Comparison of ENCODE assay signal across 20 cellular contexts in genomic region chr12:19465711-19466110, GRCh38.
"Had no signal": no experiment of that assay in that cellular context is flagged by ENCODE, and none has a peak within 500 bp of the region (broad histone marks: within the 10 kb centered on the region; RNA-seq: fewer than 3 reads in every experiment).

No MANE protein-coding gene starts in this region.

- H3K4me1 ChIP-seq: colonic mucosa had no signal

- DNase-seq: colonic mucosa; dermis blood vessel endothelial cell; effector CD4-positive, alpha-beta T cell; gastrocnemius medialis; heart right ventricle; hypothalamus; kidney glomerular epithelial cell; mammary epithelial cell; naive thymus-derived CD4-positive, alpha-beta T cell; ovary; small intestine; stimulated activated CD4-positive, alpha-beta T cell treated with anti-CD3 and anti-CD28 coated beads, Interleukin-12 subunit alpha, Interleukin-12 subunit beta, amount 100 ng/mL, for 4 hours; stimulated activated naive CD4-positive, alpha-beta T cell treated with Interleukin-2 at 50 U/mL for 16 hours; upper lobe of left lung; uterus had no signal

- ATAC-seq: gastrocnemius medialis; heart right ventricle; left lobe of liver; naive thymus-derived CD4-positive, alpha-beta T cell had no signal

- H3K27me3 ChIP-seq: colonic mucosa, esophagus muscularis mucosa, gastrocnemius medialis, heart right ventricle, ovary, right atrium auricular region, thyroid gland, upper lobe of left lung, uterus had no signal

- H3K4me3 Mint-ChIP-seq: naive thymus-derived CD4-positive, alpha-beta T cell had no signal

- H3K27ac ChIP-seq: colonic mucosa, epithelial cell of prostate, esophagus muscularis mucosa, gastrocnemius medialis, heart right ventricle, ovary, right atrium auricular region, thyroid gland, upper lobe of left lung, uterus had no signal

- H3K9me3 ChIP-seq: colonic mucosa, esophagus muscularis mucosa, gastrocnemius medialis, heart right ventricle, ovary, right atrium auricular region, thyroid gland, upper lobe of left lung, uterus had no signal

- H3K4me3 ChIP-seq: colonic mucosa, esophagus muscularis mucosa, gastrocnemius medialis, heart right ventricle, ovary, right atrium auricular region, thyroid gland, upper lobe of left lung, uterus had no signal

- H3K9me3 Mint-ChIP-seq: naive thymus-derived CD4-positive, alpha-beta T cell had no signal

- H3K27me3 Mint-ChIP-seq: naive thymus-derived CD4-positive, alpha-beta T cell had no signal

- H3K36me3 ChIP-seq: colonic mucosa, ovary, thyroid gland, uterus had no signal
